ENCODE assay signal across 27 cellular contexts in the genomic region with DNA sequence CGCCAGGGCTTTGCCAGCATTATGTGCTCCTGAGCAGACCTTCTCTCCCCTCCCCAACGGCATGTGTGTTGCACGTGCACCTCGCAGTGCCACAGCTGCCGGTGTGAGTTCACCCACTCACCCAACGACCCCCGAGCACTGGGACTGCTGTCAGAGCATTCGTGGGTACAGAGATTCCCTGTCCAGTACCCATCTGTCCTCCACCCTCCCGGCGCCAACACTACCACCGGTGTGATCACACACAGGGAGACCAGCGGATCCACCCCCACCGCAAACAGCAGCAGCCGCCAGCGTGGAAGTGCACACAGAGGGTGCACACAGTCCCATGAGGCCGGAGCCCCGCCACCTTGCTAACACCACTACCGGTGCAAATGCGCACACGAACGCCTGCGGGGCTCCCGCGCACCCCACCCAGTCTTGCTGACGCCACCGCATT. TPM values are rescaled to one million over a fixed set of nuclear protein-coding genes. Genes with fewer than 3 reads are reported as not detected.
"Had no signal": no experiment of that assay in that cellular context is flagged by ENCODE, and none has a peak within 500 bp of the region (broad histone marks: within the 10 kb centered on the region; RNA-seq: fewer than 3 reads in every experiment).

No MANE protein-coding gene starts in this region.

- H3K4me3 ChIP-seq: coronary artery, esophagus squamous epithelium, heart right ventricle, prostate gland, right atrium auricular region, sigmoid colon, testis, tibial artery had no signal

- H3K27ac Mint-ChIP-seq: naive thymus-derived CD8-positive, alpha-beta T cell; type B pancreatic cell had no signal

- DNase-seq: dermis blood vessel endothelial cell; effector memory CD4-positive, alpha-beta T cell; esophagus squamous epithelium; foreskin melanocyte; glutamatergic neuron; heart right ventricle; hippocampal formation; islet precursor cell; naive thymus-derived CD8-positive, alpha-beta T cell; sigmoid colon; stimulated activated CD4-positive, alpha-beta T cell treated with anti-CD3 and anti-CD28 coated beads, Interleukin-15, amount 100 ng/mL, for 24 hours; stimulated activated CD4-positive, alpha-beta T cell treated with anti-CD3 and anti-CD28 coated beads, Interleukin-2, amount 100 ng/mL, for 48 hours; stimulated activated naive CD4-positive, alpha-beta T cell treated with Interleukin-2 at 50 U/mL for 16 hours; substantia nigra; testis; tibial artery had no signal

- ATAC-seq: naive thymus-derived CD8-positive, alpha-beta T cell had no signal

- H3K4me3 Mint-ChIP-seq: naive thymus-derived CD8-positive, alpha-beta T cell; neural crest cell; type B pancreatic cell had no signal

- H3K4me1 ChIP-seq: esophagus squamous epithelium, parathyroid adenoma, prostate gland, right atrium auricular region, sigmoid colon, testis, tibial artery had no signal

- H3K27me3 ChIP-seq: right atrium auricular region, sigmoid colon, testis, tibial artery had no signal

- H3K27ac ChIP-seq: coronary artery, esophagus squamous epithelium, heart right ventricle, neutrophil, parathyroid adenoma, prostate gland, right atrium auricular region, sigmoid colon, testis, tibial artery had no signal

- H3K36me3 ChIP-seq: esophagus squamous epithelium, heart right ventricle, neutrophil, prostate gland, right atrium auricular region, sigmoid colon, tibial artery had no signal

- H3K9me3 ChIP-seq: neutrophil, prostate gland, testis had no signal

- H3K4me1 Mint-ChIP-seq: neural crest cell had no signal

- H3K27me3 Mint-ChIP-seq: type B pancreatic cell had no signal

- H3K36me3 Mint-ChIP-seq: type B pancreatic cell had no signal

RNA-seq across cellular contexts. Expression of gene LILRA1, which starts 15.9 kb away (rescaled TPM):
- total RNA-seq: dermis blood vessel endothelial cell; endothelial cell of umbilical vein; epithelial cell of proximal tubule; myocyte; naive thymus-derived CD8-positive, alpha-beta T cell; neural crest cell; skeletal muscle tissue had no signal
- polyA plus RNA-seq: endothelial cell of umbilical vein had no signal

RNA-seq across cellular contexts. Expression of gene LILRB1, which starts 20.9 kb away (rescaled TPM):
- total RNA-seq: dermis blood vessel endothelial cell, endothelial cell of umbilical vein, epithelial cell of proximal tubule, myocyte, neural crest cell had no signal
- polyA plus RNA-seq: endothelial cell of umbilical vein had no signal

RNA-seq across cellular contexts. Expression of gene LILRA2, which starts 35.8 kb away (rescaled TPM):
- total RNA-seq: dermis blood vessel endothelial cell, endothelial cell of umbilical vein, epithelial cell of proximal tubule, myocyte, neural crest cell had no signal
- polyA plus RNA-seq: endothelial cell of umbilical vein had no signal

RNA-seq across cellular contexts. Expression of gene LILRB4, which starts 53.4 kb away (rescaled TPM):
- total RNA-seq: dermis blood vessel endothelial cell, endothelial cell of umbilical vein, epithelial cell of proximal tubule, myocyte, neural crest cell had no signal
- polyA plus RNA-seq: endothelial cell of umbilical vein; naive thymus-derived CD8-positive, alpha-beta T cell had no signal
